ENCODE assay signal across 1 cellular context in the genomic region with DNA sequence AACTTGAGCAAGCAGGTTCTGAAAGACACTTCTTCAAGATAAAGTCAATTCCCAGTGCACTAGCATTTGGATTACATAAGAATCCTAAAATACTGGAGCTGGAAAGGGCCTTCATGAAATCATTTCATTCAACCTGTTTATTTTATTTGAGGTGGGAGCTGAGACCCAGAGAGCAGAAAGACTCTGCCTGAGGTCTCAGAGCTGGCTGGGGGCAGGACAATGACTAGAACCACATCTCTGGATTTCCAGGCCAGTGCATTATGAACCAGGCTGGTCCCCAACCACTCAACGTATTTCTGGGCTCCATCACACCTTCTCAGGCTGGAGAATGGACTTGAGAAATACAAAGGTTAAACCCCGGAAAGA.
TF ChIP-seq lines count a peak whose summit lies in the region.

No MANE protein-coding gene starts in this region.

TF ChIP-seq in HCT116, 20 proteins besides CTCF, POLR2A, EP300 and RAD21 (continued from another document):
- TF ChIP-seq SP1 (IDR thresholded peaks at IDR 0.05; ENCODE audit: low read depth) (no peak), YY1 (IDR thresholded peaks at IDR 0.05; ENCODE audit: extremely low read depth, insufficient replicate concordance, low read depth, low read length) (no peak), POLR2AphosphoS5 (IDR thresholded peaks at IDR 0.05; ENCODE audit: low read depth, low read length) (no peak), ZNF274 (IDR thresholded peaks at IDR 0.05; ENCODE audit: low read depth, low read length) (no peak), EZH2phosphoT487 (IDR thresholded peaks at IDR 0.05; ENCODE audit: borderline replicate concordance) (no peak), CEBPB (IDR thresholded peaks at IDR 0.05; ENCODE audit: low read depth) (no peak), ZFX (IDR thresholded peaks at IDR 0.05) (no peak), SIN3A (IDR thresholded peaks at IDR 0.05; ENCODE audit: low read depth) (no peak)
- TF ChIP-seq, protein P1, sequence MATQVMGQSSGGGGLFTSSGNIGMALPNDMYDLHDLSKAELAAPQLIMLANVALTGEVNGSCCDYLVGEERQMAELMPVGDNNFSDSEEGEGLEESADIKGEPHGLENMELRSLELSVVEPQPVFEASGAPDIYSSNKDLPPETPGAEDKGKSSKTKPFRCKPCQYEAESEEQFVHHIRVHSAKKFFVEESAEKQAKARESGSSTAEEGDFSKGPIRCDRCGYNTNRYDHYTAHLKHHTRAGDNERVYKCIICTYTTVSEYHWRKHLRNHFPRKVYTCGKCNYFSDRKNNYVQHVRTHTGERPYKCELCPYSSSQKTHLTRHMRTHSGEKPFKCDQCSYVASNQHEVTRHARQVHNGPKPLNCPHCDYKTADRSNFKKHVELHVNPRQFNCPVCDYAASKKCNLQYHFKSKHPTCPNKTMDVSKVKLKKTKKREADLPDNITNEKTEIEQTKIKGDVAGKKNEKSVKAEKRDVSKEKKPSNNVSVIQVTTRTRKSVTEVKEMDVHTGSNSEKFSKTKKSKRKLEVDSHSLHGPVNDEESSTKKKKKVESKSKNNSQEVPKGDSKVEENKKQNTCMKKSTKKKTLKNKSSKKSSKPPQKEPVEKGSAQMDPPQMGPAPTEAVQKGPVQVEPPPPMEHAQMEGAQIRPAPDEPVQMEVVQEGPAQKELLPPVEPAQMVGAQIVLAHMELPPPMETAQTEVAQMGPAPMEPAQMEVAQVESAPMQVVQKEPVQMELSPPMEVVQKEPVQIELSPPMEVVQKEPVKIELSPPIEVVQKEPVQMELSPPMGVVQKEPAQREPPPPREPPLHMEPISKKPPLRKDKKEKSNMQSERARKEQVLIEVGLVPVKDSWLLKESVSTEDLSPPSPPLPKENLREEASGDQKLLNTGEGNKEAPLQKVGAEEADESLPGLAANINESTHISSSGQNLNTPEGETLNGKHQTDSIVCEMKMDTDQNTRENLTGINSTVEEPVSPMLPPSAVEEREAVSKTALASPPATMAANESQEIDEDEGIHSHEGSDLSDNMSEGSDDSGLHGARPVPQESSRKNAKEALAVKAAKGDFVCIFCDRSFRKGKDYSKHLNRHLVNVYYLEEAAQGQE (IDR thresholded peaks at IDR 0.05; ENCODE audit: low read depth), result no peak
- TF ChIP-seq, protein P2, sequence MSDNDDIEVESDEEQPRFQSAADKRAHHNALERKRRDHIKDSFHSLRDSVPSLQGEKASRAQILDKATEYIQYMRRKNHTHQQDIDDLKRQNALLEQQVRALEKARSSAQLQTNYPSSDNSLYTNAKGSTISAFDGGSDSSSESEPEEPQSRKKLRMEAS (IDR thresholded peaks at IDR 0.05), result no peak
- TF ChIP-seq, protein P3, sequence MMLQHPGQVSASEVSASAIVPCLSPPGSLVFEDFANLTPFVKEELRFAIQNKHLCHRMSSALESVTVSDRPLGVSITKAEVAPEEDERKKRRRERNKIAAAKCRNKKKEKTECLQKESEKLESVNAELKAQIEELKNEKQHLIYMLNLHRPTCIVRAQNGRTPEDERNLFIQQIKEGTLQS (IDR thresholded peaks at IDR 0.05), result no peak
